Comparison of ENCODE assay signal across 8 cellular contexts in the genomic region with DNA sequence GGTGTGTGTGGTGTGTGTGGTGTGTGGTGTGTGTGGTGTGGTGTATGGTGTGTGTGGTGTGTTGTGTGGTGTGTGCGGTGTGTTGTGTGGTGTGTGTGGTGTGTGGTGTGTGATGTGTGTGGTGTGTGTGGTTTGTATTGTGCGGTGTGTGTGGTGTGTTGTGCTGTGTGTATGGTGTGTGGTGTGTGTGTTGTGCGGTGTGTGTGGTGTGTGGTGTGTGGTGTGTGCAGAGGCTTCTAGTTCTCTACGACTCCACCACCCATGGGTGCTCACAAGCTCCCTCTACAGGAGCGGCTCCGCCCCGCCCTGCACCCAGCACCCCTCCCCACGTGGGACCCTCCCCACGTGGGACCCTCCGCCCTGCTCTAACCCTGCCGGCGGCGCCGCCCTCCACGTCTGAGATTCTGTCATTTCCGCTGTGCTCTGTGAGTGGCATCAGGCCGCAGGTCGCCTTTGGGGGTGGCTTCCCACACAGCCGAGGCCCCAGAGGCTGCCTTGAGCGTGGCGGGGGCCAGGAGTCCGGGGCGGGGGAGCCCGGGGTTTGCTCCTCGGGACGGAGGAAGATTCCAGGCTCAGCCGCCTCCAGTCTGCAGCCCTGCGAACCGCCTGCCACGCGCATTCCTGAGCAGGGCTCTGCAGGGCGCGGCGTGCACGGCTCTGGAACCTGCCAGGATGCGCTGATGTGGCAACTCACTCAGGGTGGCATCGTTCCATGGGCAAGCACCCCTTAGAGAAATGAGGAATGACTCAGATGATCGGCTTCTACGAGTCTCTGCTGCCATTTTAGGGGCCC. TPM values are rescaled to one million over a fixed set of nuclear protein-coding genes. Genes with fewer than 3 reads are reported as not detected.
DNase-seq lines count a peak whose midpoint lies in the region; ATAC-seq and TF ChIP-seq lines count a peak whose summit lies in the region.

No MANE protein-coding gene starts in this region.

- no peak overlapping the region for H3K4ac ChIP-seq in H9 (ENCODE audit: low read depth, low read length)

- H4K8ac ChIP-seq in H9 (replicated peaks; ENCODE audit: insufficient read length, low read depth, low read length) = peak overlapping the region; percentile 0

- no peak for DNase-seq in H9
- peak; percentile 71 to 80 for DNase-seq in SW 1271 (lab: John Stamatoyannopoulos, UW)
- DNase-seq in renal cortical epithelial cell (ENCODE audit: low read depth) = peak; percentile 62
- no peak for DNase-seq in effector CD8-positive, alpha-beta T cell (lab: John Stamatoyannopoulos, UW)
- no peak for DNase-seq in posterior vena cava (ENCODE audit: low spot score)
- no peak for DNase-seq in C1 segment of cervical spinal cord (lab: John Stamatoyannopoulos, UW)

- H2BK120ac ChIP-seq in H9 (ENCODE audit: low read depth, low read length, poor library complexity, severe bottlenecking) = no peak overlapping the region

- H4K91ac ChIP-seq in H9 (ENCODE audit: insufficient read length, low read depth, low read length) = no peak overlapping the region

- H3T11ph ChIP-seq in H9 (ENCODE audit: low read length) = no peak overlapping the region

- H3K4me1 Mint-ChIP-seq in H9 = peaks cover 11 to 17% of the 10 kb centered on the region in 2 experiments
- peaks cover 82% of the 10 kb centered on the region for H3K4me1 Mint-ChIP-seq in dendritic cell treated with granulocyte-macrophage colony-stimulating factor and Interleukin-4, amounts not matched to agents 40 ng/mL and 50 ng/mL, for 4 days (ENCODE audit: low read depth)

- H4K20me1 ChIP-seq in H9 (ENCODE audit: control insufficient read depth, insufficient read depth, insufficient read length) = no peaks in the 10 kb centered on the region

- H3K4me1 ChIP-seq in H9 (ENCODE audit: insufficient read depth, low read length) = no peaks in the 10 kb centered on the region

- peaks cover 4 to 6% of the 10 kb centered on the region in 2 experiments; a peak in 2 of 5 replicates for H3K9me3 Mint-ChIP-seq in H9
- H3K9me3 Mint-ChIP-seq in dendritic cell treated with granulocyte-macrophage colony-stimulating factor and Interleukin-4, amounts not matched to agents 40 ng/mL and 50 ng/mL, for 4 days = no peaks in the 10 kb centered on the region

- H4K5ac ChIP-seq in H9 (ENCODE audit: insufficient read length, low read depth, low read length) = peak overlapping the region; percentile 18

- no peak overlapping the region for H3K27ac ChIP-seq in H9 (ENCODE audit: insufficient read length, low read depth, low read length)

- ATAC-seq in HG02759 (IDR thresholded peaks at IDR 0.05; ENCODE audit: unreplicated experiment) = no peak

- H3K14ac ChIP-seq in H9 (ENCODE audit: insufficient read depth, low read length) = no peak overlapping the region

- peak overlapping the region; percentile 9 for H3K18ac ChIP-seq in H9 (ENCODE audit: insufficient read length, low read depth, low read length)

- H2BK5ac ChIP-seq in H9 (ENCODE audit: insufficient read length, low read length) = no peak overlapping the region

- H2BK20ac ChIP-seq in H9 (ENCODE audit: low read depth, low read length, poor library complexity, severe bottlenecking) = no peak overlapping the region

- H3K23ac ChIP-seq in H9 (ENCODE audit: insufficient read length, low read depth, low read length) = no peak overlapping the region

- no peaks in the 10 kb centered on the region for H3K79me1 ChIP-seq in H9 (ENCODE audit: insufficient read depth, low read depth, low read length, poor library complexity, severe bottlenecking)

- H3K9ac ChIP-seq in H9 (ENCODE audit: extremely low read depth, insufficient read length, low read length) = no peak overlapping the region

- no peaks in the 10 kb centered on the region for H3K79me2 ChIP-seq in H9 (ENCODE audit: insufficient read depth, low read length)

- H3K27me3 ChIP-seq in H9 (ENCODE audit: insufficient read depth, low read length) = no peaks in the 10 kb centered on the region

- H3K27me3 Mint-ChIP-seq in H9 (ENCODE audit: low read depth) = no peaks in the 10 kb centered on the region; the same call in 1 of the 2 replicates
- peaks cover 4% of the 10 kb centered on the region for H3K27me3 Mint-ChIP-seq in dendritic cell treated with granulocyte-macrophage colony-stimulating factor and Interleukin-4, amounts not matched to agents 40 ng/mL and 50 ng/mL, for 4 days

- no peak overlapping the region for H3K4me2 ChIP-seq in H9 (ENCODE audit: insufficient read depth, insufficient read length, low read length)

- intact Hi-C loops in dendritic cell treated with granulocyte-macrophage colony-stimulating factor and Interleukin-4, amounts not matched to agents 40 ng/mL and 50 ng/mL, for 4 days (cut with micrococcal nuclease) = no loop called here
- intact Hi-C loops in posterior vena cava (cut with DNase I) = no loop called here

- H3K36me3 Mint-ChIP-seq in H9 (ENCODE audit: insufficient read depth in 1 of 3, low read depth in 3 of 3) = peaks cover 0 to 6% (median 0%) of the 10 kb centered on the region in 3 experiments; a peak in 1 of 7 replicates
- H3K36me3 Mint-ChIP-seq in dendritic cell treated with granulocyte-macrophage colony-stimulating factor and Interleukin-4, amounts not matched to agents 40 ng/mL and 50 ng/mL, for 4 days (ENCODE audit: low read depth) = no peaks in the 10 kb centered on the region

- peak overlapping the region; percentile 4 for H2AK5ac ChIP-seq in H9 (ENCODE audit: insufficient read length, low read length)

- no peaks in the 10 kb centered on the region for H3K9me3 ChIP-seq in H9 (ENCODE audit: control insufficient read depth, low read depth, low read length)

- no peak overlapping the region for H2AFZ ChIP-seq in H9 (ENCODE audit: low read length)

- no peak overlapping the region; a peak in 2 of 7 replicates for H3K27ac Mint-ChIP-seq in H9
- peak overlapping the region; percentile 97 for H3K27ac Mint-ChIP-seq in dendritic cell treated with granulocyte-macrophage colony-stimulating factor and Interleukin-4, amounts not matched to agents 40 ng/mL and 50 ng/mL, for 4 days

- TF ChIP-seq CTCF in H9 (conservative IDR thresholded peaks at IDR 0.05) = peak; percentile 32; the same call in 2 of the 3 replicates

- H3K56ac ChIP-seq in H9 (ENCODE audit: insufficient read length, low read depth, low read length) = no peak overlapping the region

- no peak overlapping the region for H2BK15ac ChIP-seq in H9 (ENCODE audit: low read depth, low read length)

- no peak overlapping the region for H2BK12ac ChIP-seq in H9 (ENCODE audit: insufficient read length, low read depth, low read length)

- no peaks in the 10 kb centered on the region for H3K23me2 ChIP-seq in H9 (ENCODE audit: insufficient read length, low read depth, low read length, poor library complexity, severe bottlenecking)

- WGBS in H9 (ENCODE audit: extremely low coverage, insufficient read length, low lambda C conversion rate) = 100% methylated on average over 3 of the region's 39 CpGs

- H3K4me3 Mint-ChIP-seq in H9 = peak overlapping the region in 1 of 2 experiments; percentile 63; a peak in 1 of 5 replicates
- H3K4me3 Mint-ChIP-seq in dendritic cell treated with granulocyte-macrophage colony-stimulating factor and Interleukin-4, amounts not matched to agents 40 ng/mL and 50 ng/mL, for 4 days = peak overlapping the region; percentile 46

RNA-seq across cellular contexts. Expression of gene DNAJB6, which starts 37.0 kb away (rescaled TPM):
- 215 and 216 TPM in 2 replicates for total RNA-seq in H9 (2021)
- total RNA-seq in renal cortical epithelial cell = 121 and 200 TPM in 2 replicates
- 100 to 1,000 TPM; 105 to 118 TPM for total RNA-seq in posterior vena cava

Comparison
In these comparisons a context has a peak if more than half of its experiments do, and no peak if none do; other contexts are left out.
1. DNase-seq: peak in SW 1271 (2 of 2) and renal cortical epithelial cell (single experiment); none in H9 (single experiment), effector CD8-positive, alpha-beta T cell (single experiment), posterior vena cava (single experiment) and C1 segment of cervical spinal cord (0 of 14).